9 cellular contexts compared by ENCODE assay signal in genomic region chr11:65743928-65744698, GRCh38. TPM values are rescaled to one million over a fixed set of nuclear protein-coding genes. Genes with fewer than 3 reads are reported as not detected.
DNase-seq lines count a peak whose midpoint lies in the region; ATAC-seq and TF ChIP-seq lines count a peak whose summit lies in the region.
"Had no signal": no experiment of that assay in that cellular context is flagged by ENCODE, and none has a peak within 500 bp of the region (broad histone marks: within the 10 kb centered on the region; RNA-seq: fewer than 3 reads in every experiment).

No MANE protein-coding gene starts in this region.

- in situ Hi-C loops in T47D (cut with HindIII; ENCODE audit: low pct_unique_long_range_greater_than_20kb, low sequenced_read_pairs) (no loop called here), transverse colon (cut with MboI; ENCODE audit: low pct_ligation_motif_present in 1 of 4, low pct_unique_long_range_greater_than_20kb in 1 of 4, low sequenced_read_pairs in 3 of 4) (no loop called here)

- H3K36me3 Mint-ChIP-seq in T-helper 17 cell (ENCODE audit: low read depth), result no peaks in the 10 kb centered on the region
- H3K36me3 Mint-ChIP-seq: activated naive CD8-positive, alpha-beta T cell had no signal

- peaks cover 20% of the 10 kb centered on the region for H3K27me3 Mint-ChIP-seq in T-helper 17 cell

- H3K27ac Mint-ChIP-seq in T-helper 17 cell, result no peak overlapping the region
- H3K27ac Mint-ChIP-seq: activated naive CD8-positive, alpha-beta T cell had no signal

- whole genome bisulfite sequencing in transverse colon (ENCODE audit: low coverage in 1 of 2), 2 donors, result 68% methylated on average over 20 of the region's 21 CpGs; no CpG with 5 or more reads in 1 of the 2 donors
- 76 to 78% methylated on average over 20 to 21 of the region's 21 CpGs for WGBS in tibial nerve, 2 donors
- 81 to 83% methylated on average over 20 to 21 of the region's 21 CpGs for WGBS in aorta, 2 donors

- TF ChIP-seq CTCF in breast epithelium (IDR thresholded peaks at IDR 0.05) (peak in 1 of 3 donors; percentile 11), fibroblast of mammary gland (conservative IDR thresholded peaks at IDR 0.05; ENCODE audit: control insufficient read depth, insufficient read depth, low read depth, low read length) (peak; percentile 53), transverse colon (IDR thresholded peaks at IDR 0.05) (peak in 4 of 5 experiments; percentile 12 to 33 (median 20)), tibial nerve (IDR thresholded peaks at IDR 0.05) (no peak)

- H3K4me1 ChIP-seq in breast epithelium (no peaks in the 10 kb centered on the region), transverse colon (peaks cover 0 to 1% (median 0%) of the 10 kb centered on the region in 4 donors), tibial nerve (no peaks in the 10 kb centered on the region), aorta (ENCODE audit: control insufficient read depth in 1 of 2, insufficient read depth in 2 of 2, low read length in 2 of 2) (no peaks in the 10 kb centered on the region)

- peaks cover 4% of the 10 kb centered on the region for H3K4me1 Mint-ChIP-seq in T-helper 17 cell

- H3K27ac ChIP-seq in breast epithelium (no peak overlapping the region), transverse colon (no peak overlapping the region), tibial nerve (no peak overlapping the region), aorta (ENCODE audit: low read depth in 1 of 2, low read length in 2 of 2) (no peak overlapping the region)

- no peaks in the 10 kb centered on the region for H3K9me3 ChIP-seq in breast epithelium
- H3K9me3 ChIP-seq in transverse colon, result no peaks in the 10 kb centered on the region
- H3K9me3 ChIP-seq in T-helper 17 cell (ENCODE audit: control insufficient read depth, low read length, poor library complexity, severe bottlenecking), result no peaks in the 10 kb centered on the region
- H3K9me3 ChIP-seq in tibial nerve, result no peaks in the 10 kb centered on the region
- no peaks in the 10 kb centered on the region for H3K9me3 ChIP-seq in aorta (ENCODE audit: control insufficient read depth, low read length)

- no peaks in the 10 kb centered on the region for H3K27me3 ChIP-seq in breast epithelium
- peaks cover 6% of the 10 kb centered on the region for H3K27me3 ChIP-seq in transverse colon
- no peaks in the 10 kb centered on the region for H3K27me3 ChIP-seq in tibial nerve
- H3K27me3 ChIP-seq in aorta (ENCODE audit: control insufficient read depth in 1 of 2, insufficient read depth in 2 of 2, low read length in 1 of 2), result no peaks in the 10 kb centered on the region

- no peak overlapping the region for H3K4me3 ChIP-seq in breast epithelium
- H3K4me3 ChIP-seq in fibroblast of mammary gland (ENCODE audit: control insufficient read depth, low read depth, low read length), result no peak overlapping the region
- H3K4me3 ChIP-seq in transverse colon, result no peak overlapping the region
- no peak overlapping the region for H3K4me3 ChIP-seq in tibial nerve
- H3K4me3 ChIP-seq in aorta (ENCODE audit: low read length in 2 of 2), result no peak overlapping the region

- TF ChIP-seq POLR2A in breast epithelium (IDR thresholded peaks at IDR 0.05) (no peak), transverse colon (IDR thresholded peaks at IDR 0.05) (no peak), tibial nerve (IDR thresholded peaks at IDR 0.05) (no peak)

- TF ChIP-seq EP300 in transverse colon (IDR thresholded peaks at IDR 0.05; ENCODE audit: low read depth) (no peak), tibial nerve (IDR thresholded peaks at IDR 0.05) (no peak)

- intact Hi-C loops in breast epithelium (cut with DNase I; ENCODE audit: low total_unique reads), result no loop called here
- intact Hi-C loops in transverse colon (cut with DNase I; ENCODE audit: low total_unique reads), result no loop called here
- intact Hi-C loops in aorta (cut with DNase I), result no loop called here

- no peak for ATAC-seq in T-helper 17 cell
- ATAC-seq in aorta (ENCODE audit: low FRiP score), result no peak

- no peak overlapping the region for H3K4me3 Mint-ChIP-seq in T-helper 17 cell
- H3K4me3 Mint-ChIP-seq: activated naive CD8-positive, alpha-beta T cell had no signal

- H3K36me3 ChIP-seq in breast epithelium, result no peaks in the 10 kb centered on the region
- H3K36me3 ChIP-seq in transverse colon, result no peaks in the 10 kb centered on the region
- no peaks in the 10 kb centered on the region for H3K36me3 ChIP-seq in tibial nerve
- H3K36me3 ChIP-seq in aorta (ENCODE audit: control insufficient read depth in 1 of 2, insufficient read depth in 2 of 2, low read length in 1 of 2), result no peaks in the 10 kb centered on the region

- peak; percentile 79 to 92 for DNase-seq in T47D (ENCODE audit: low read depth in 1 of 2, low spot score in 1 of 2)
- DNase-seq in breast epithelium (ENCODE audit: low spot score in 2 of 2), result no peak
- DNase-seq in NOMO-1 treated with dmso at 0.1 percent for 144 hours (lab: John Stamatoyannopoulos, UW; ENCODE audit: unreplicated experiment), result peak; percentile 74
- DNase-seq in fibroblast of mammary gland (ENCODE audit: low read depth), result peak; percentile 68
- DNase-seq in transverse colon, result peak; percentile 62
- DNase-seq in T-helper 17 cell, result no peak
- DNase-seq in tibial nerve (ENCODE audit: low spot score in 2 of 2), result no peak
- no peak for DNase-seq in aorta

RNA-seq across cellular contexts. Expression of gene RNASEH2C, which starts 23.5 kb away (rescaled TPM):
- total RNA-seq in breast epithelium (100 to 1,000 TPM in 1 of 3 donors, 10 to 100 TPM in 2; 89.1 to 110 (median 99.8) TPM), transverse colon (100 to 1,000 TPM in 2 of 4 donors, 10 to 100 TPM in 2; 70.2 to 231 (median 111) TPM), T-helper 17 cell (10 to 100 TPM; 30.8 to 34.3 TPM), tibial nerve (100 to 1,000 TPM; 142 to 197 (median 152) TPM), aorta (10 to 100 TPM; 53.5 to 57.6 TPM)
- polyA plus RNA-seq in aorta, result 100 to 1,000 TPM in 1 of 2 donors, 10 to 100 TPM in 1; 80.1 to 113 TPM

RNA-seq across cellular contexts. Expression of gene KAT5, which starts 32.1 kb away (rescaled TPM):
- 10 to 100 TPM; 50.1 to 66.7 (median 61.3) TPM for total RNA-seq in breast epithelium
- 100 to 1,000 TPM in 1 of 4 donors, 10 to 100 TPM in 3; 51.6 to 203 (median 74.1) TPM for total RNA-seq in transverse colon
- total RNA-seq in T-helper 17 cell, result 100 to 1,000 TPM; 120 to 123 TPM
- total RNA-seq in tibial nerve, result 100 to 1,000 TPM in 1 of 4 donors, 10 to 100 TPM in 3; 68.1 to 118 (median 92.3) TPM
- total RNA-seq in aorta, result 10 to 100 TPM; 59.8 to 64.4 TPM
- 100 to 1,000 TPM in 1 of 2 donors, 10 to 100 TPM in 1; 29.2 to 120 TPM for polyA plus RNA-seq in aorta

RNA-seq across cellular contexts. Expression of gene AP5B1, which starts 36.7 kb away (rescaled TPM):
- total RNA-seq in breast epithelium (10 to 100 TPM; 15.5 to 19.3 (median 17.6) TPM), transverse colon (10 to 100 TPM; 24.9 to 33.7 (median 28.2) TPM), T-helper 17 cell (10 to 100 TPM; 12.5 to 17.4 TPM), tibial nerve (10 to 100 TPM; 12.7 to 27.5 (median 18.8) TPM), aorta (10 to 100 TPM; 15.7 to 16.7 TPM)
- 10 to 100 TPM in 1 of 2 donors, 1 to 10 TPM in 1; 3.3 to 10.8 TPM for polyA plus RNA-seq in aorta

RNA-seq across cellular contexts. Expression of gene OVOL1, which starts 42.8 kb away (rescaled TPM):
- 1 to 10 TPM in 2 of 3 donors, not detected in 1; 3.6 to 5.1 TPM for total RNA-seq in breast epithelium
- 10 to 100 TPM; 19.9 to 44.8 (median 33.8) TPM for total RNA-seq in transverse colon
- under 1 TPM in 1 of 2 donors, not detected in 1; 0.39 TPM for total RNA-seq in T-helper 17 cell
- total RNA-seq in tibial nerve, result not detected
- not detected for total RNA-seq in aorta
- 1 to 10 TPM in 1 of 2 donors, under 1 TPM in 1; 0.28 to 3.9 TPM for polyA plus RNA-seq in aorta

Comparison
In these comparisons a context has a peak if more than half of its experiments do, and no peak if none do; other contexts are left out.
1. DNase-seq: peak in T47D (2 of 2), NOMO-1 treated with dmso at 0.1 percent for 144 hours (single experiment), fibroblast of mammary gland (single experiment) and transverse colon (single experiment); none in breast epithelium (0 of 2), T-helper 17 cell (0 of 3), tibial nerve (0 of 2) and aorta (0 of 2).
2. CTCF ChIP-seq: peak in fibroblast of mammary gland (single experiment) and transverse colon (4 of 5); none in tibial nerve (0 of 5).